13 cellular contexts compared by ENCODE assay signal in the genomic region with DNA sequence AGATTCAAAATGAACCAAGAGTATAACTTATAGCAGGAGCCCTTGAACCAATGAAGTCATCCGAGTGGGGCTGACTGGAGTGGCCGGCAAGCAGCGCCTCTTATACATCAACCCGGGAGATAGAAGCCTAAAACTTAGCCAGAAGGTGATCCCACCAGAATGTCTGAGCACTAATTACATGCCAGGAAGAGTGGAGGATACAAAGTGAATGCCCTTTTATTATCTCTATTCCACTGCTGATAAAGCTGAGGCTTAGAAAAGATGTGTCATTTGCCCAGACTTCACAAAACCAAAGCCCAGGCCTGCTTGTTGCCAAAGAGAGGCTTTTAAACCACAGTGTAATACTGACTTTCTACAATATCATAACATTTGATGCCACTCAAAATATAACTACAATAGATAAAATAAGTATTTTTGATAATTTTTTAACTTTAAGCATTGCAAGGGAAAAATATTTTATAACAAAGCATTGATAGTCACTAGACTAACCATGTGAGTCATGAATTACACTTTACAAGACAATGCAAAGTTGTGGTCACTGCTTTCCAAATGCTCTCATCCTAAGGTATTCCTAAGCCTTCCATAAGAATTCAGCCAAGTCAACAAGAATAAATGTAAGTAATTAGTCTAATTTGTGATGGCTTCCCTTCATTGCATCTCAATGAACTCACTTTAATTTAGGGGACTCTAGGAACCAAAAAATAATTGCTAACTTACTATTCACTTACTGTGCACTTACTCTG. TPM values are rescaled to one million over a fixed set of nuclear protein-coding genes. Genes with fewer than 3 reads are reported as not detected.
DNase-seq lines count a peak whose midpoint lies in the region; ATAC-seq and TF ChIP-seq lines count a peak whose summit lies in the region.
"Had no signal": no experiment of that assay in that cellular context is flagged by ENCODE, and none has a peak within 500 bp of the region (broad histone marks: within the 10 kb centered on the region; RNA-seq: fewer than 3 reads in every experiment).

No MANE protein-coding gene starts in this region.

- H3K36me3 ChIP-seq in PC-3 (ENCODE audit: low read depth, low read length) = no peaks in the 10 kb centered on the region
- H3K36me3 ChIP-seq in mesendoderm (ENCODE audit: control insufficient read depth, insufficient read depth, low read length) = no peaks in the 10 kb centered on the region
- H3K36me3 ChIP-seq in lower lobe of right lung = no peaks in the 10 kb centered on the region
- no peaks in the 10 kb centered on the region for H3K36me3 ChIP-seq in H7 (replicated peaks; ENCODE audit: control insufficient read depth, insufficient read depth, low read length)
- H3K36me3 ChIP-seq: gastrocnemius medialis, uterus had no signal

- H3K27me3 ChIP-seq in PC-3 (ENCODE audit: low read length) (no peaks in the 10 kb centered on the region), mesendoderm (ENCODE audit: insufficient read depth, low read length, poor library complexity) (no peaks in the 10 kb centered on the region), lower lobe of right lung (ENCODE audit: low read depth) (no peaks in the 10 kb centered on the region), H7 (ENCODE audit: control insufficient read depth, insufficient read depth, low read length) (peaks cover 11% of the 10 kb centered on the region; the same call in 1 of the 2 replicates)
- H3K27me3 ChIP-seq: gastrocnemius medialis, uterus had no signal

- H3K9ac ChIP-seq in PC-3 (ENCODE audit: low read length) (no peak overlapping the region), mesendoderm (ENCODE audit: low read length) (no peak overlapping the region)

- peak overlapping the region; percentile 10 for H3K27ac ChIP-seq in PC-3 (ENCODE audit: low read length)
- H3K27ac ChIP-seq in mesendoderm (ENCODE audit: low read depth, low read length) = no peak overlapping the region
- no peak overlapping the region for H3K27ac ChIP-seq in lower lobe of right lung
- H3K27ac ChIP-seq: gastrocnemius medialis, uterus had no signal

- H3K9me3 Mint-ChIP-seq in activated T-helper 1 cell treated with anti-CD3 and anti-CD28 coated beads, Interleukin-12 subunit alpha, Interleukin-12 subunit beta, Interleukin-2, Interleukin-4 antibody, amounts not matched to agents 30 ng/mL and 10 ng/mL and 1 ng/mL, durations not matched to agents 14 hours and 24 hours and 36 hours = no peaks in the 10 kb centered on the region

- intact Hi-C loops in PC-3 (cut with micrococcal nuclease) (no loop called here), lower lobe of right lung (cut with DNase I) (no loop called here)
- intact Hi-C loops in activated T-helper 1 cell treated with anti-CD3 and anti-CD28 coated beads, Interleukin-12 subunit alpha, Interleukin-12 subunit beta, Interleukin-2, Interleukin-4 antibody, amounts not matched to agents 30 ng/mL and 10 ng/mL and 1 ng/mL, durations not matched to agents 14 hours and 24 hours and 36 hours (cut with micrococcal nuclease) = no loop called here

- H3K4me2 ChIP-seq in PC-3 (ENCODE audit: low read length) (peak overlapping the region; percentile 17), mesendoderm (ENCODE audit: low read length) (no peak overlapping the region)

- TF ChIP-seq CTCF in PC-3 (conservative IDR thresholded peaks at IDR 0.05; ENCODE audit: low read depth, low read length) = no peak
- TF ChIP-seq CTCF in choroid plexus epithelial cell (conservative IDR thresholded peaks at IDR 0.05; ENCODE audit: low read depth, low read length) = no peak
- TF ChIP-seq CTCF in lower lobe of right lung (IDR thresholded peaks at IDR 0.05) = no peak

- no peaks in the 10 kb centered on the region for H3K9me2 ChIP-seq in PC-3 (replicated peaks; ENCODE audit: low read length)

- no peak overlapping the region for H3K18ac ChIP-seq in mesendoderm (ENCODE audit: low read length)

- H3F3A ChIP-seq in PC-3 (ENCODE audit: low read length, unreplicated experiment) = no peaks in the 10 kb centered on the region

- no TSS peak for BruUV-seq in PC-3 (replicated peaks; lab: Mats Ljungman, UMichigan)

- H3K23ac ChIP-seq in mesendoderm (ENCODE audit: low read length) = no peak overlapping the region

- H2BK15ac ChIP-seq in mesendoderm (replicated peaks; ENCODE audit: low read depth) = no peak overlapping the region

- H3K56ac ChIP-seq in mesendoderm (ENCODE audit: low read length) = no peak overlapping the region

- no peak overlapping the region for H3K4me3 Mint-ChIP-seq in activated T-helper 1 cell treated with anti-CD3 and anti-CD28 coated beads, Interleukin-12 subunit alpha, Interleukin-12 subunit beta, Interleukin-2, Interleukin-4 antibody, amounts not matched to agents 30 ng/mL and 10 ng/mL and 1 ng/mL, durations not matched to agents 14 hours and 24 hours and 36 hours

- H3K36me3 Mint-ChIP-seq in activated T-helper 1 cell treated with anti-CD3 and anti-CD28 coated beads, Interleukin-12 subunit alpha, Interleukin-12 subunit beta, Interleukin-2, Interleukin-4 antibody, amounts not matched to agents 30 ng/mL and 10 ng/mL and 1 ng/mL, durations not matched to agents 14 hours and 24 hours and 36 hours (ENCODE audit: low read depth) = no peaks in the 10 kb centered on the region

- H2AK5ac ChIP-seq in mesendoderm (ENCODE audit: low read length) = no peak overlapping the region

- no peaks in the 10 kb centered on the region for H4K20me1 ChIP-seq in PC-3 (ENCODE audit: low read length)

- no peak overlapping the region for H3K4me3 ChIP-seq in PC-3 (ENCODE audit: low read length)
- no peak overlapping the region for H3K4me3 ChIP-seq in choroid plexus epithelial cell (ENCODE audit: low read depth, low read length)
- H3K4me3 ChIP-seq in mesendoderm (ENCODE audit: low read length) = no peak overlapping the region
- no peak overlapping the region for H3K4me3 ChIP-seq in lower lobe of right lung
- H3K4me3 ChIP-seq in H7 (ENCODE audit: insufficient read depth, low read depth, low read length) = no peak overlapping the region
- H3K4me3 ChIP-seq: gastrocnemius medialis, GM12878, uterus had no signal

- H3K79me1 ChIP-seq in mesendoderm (ENCODE audit: low read length) = no peaks in the 10 kb centered on the region

- H3K4ac ChIP-seq in mesendoderm (ENCODE audit: low read depth, low read length) = no peak overlapping the region

- no peak overlapping the region for H2BK120ac ChIP-seq in mesendoderm (ENCODE audit: low read depth, low read length)

- H4K8ac ChIP-seq in mesendoderm (ENCODE audit: low read depth, low read length) = no peak overlapping the region

- no peak overlapping the region for H3K27ac Mint-ChIP-seq in activated T-helper 1 cell treated with anti-CD3 and anti-CD28 coated beads, Interleukin-12 subunit alpha, Interleukin-12 subunit beta, Interleukin-2, Interleukin-4 antibody, amounts not matched to agents 30 ng/mL and 10 ng/mL and 1 ng/mL, durations not matched to agents 14 hours and 24 hours and 36 hours

- no peaks in the 10 kb centered on the region for H3K27me3 Mint-ChIP-seq in activated T-helper 1 cell treated with anti-CD3 and anti-CD28 coated beads, Interleukin-12 subunit alpha, Interleukin-12 subunit beta, Interleukin-2, Interleukin-4 antibody, amounts not matched to agents 30 ng/mL and 10 ng/mL and 1 ng/mL, durations not matched to agents 14 hours and 24 hours and 36 hours (ENCODE audit: insufficient read depth)

- no peak overlapping the region for H4K5ac ChIP-seq in mesendoderm (ENCODE audit: low read length)

- DNase-seq in Daoy (ENCODE audit: low read depth) (peak; percentile 58), PC-3 (peak; percentile 98), choroid plexus epithelial cell (ENCODE audit: low read depth) (peak; percentile 42), mesendoderm (peak; percentile 45), SHP77 treated with DMSO at 0.1 percent for 48 hours (lab: John Stamatoyannopoulos, UW) (no peak), lower lobe of right lung (no peak), H7 (no peak)
- DNase-seq in activated T-helper 1 cell treated with anti-CD3 and anti-CD28 coated beads, Interleukin-12 subunit alpha, Interleukin-12 subunit beta, Interleukin-2, Interleukin-4 antibody, amounts not matched to agents 30 ng/mL and 10 ng/mL and 1 ng/mL, durations not matched to agents 14 hours and 24 hours and 36 hours (ENCODE audit: low spot score) = no peak
- DNase-seq: AML-193; gastrocnemius medialis; stimulated activated naive CD4-positive, alpha-beta T cell; uterus had no signal

- H3K79me2 ChIP-seq in PC-3 (ENCODE audit: low read length) (no peaks in the 10 kb centered on the region), mesendoderm (ENCODE audit: control insufficient read depth, insufficient read depth, low read length) (no peaks in the 10 kb centered on the region)

- WGBS in mesendoderm (ENCODE audit: extremely low coverage, insufficient coverage, low lambda C conversion rate) = no CpG with 5 or more reads among the region's 4 CpGs

- no peak overlapping the region for H2AFZ ChIP-seq in PC-3 (ENCODE audit: low read length)

- H2BK5ac ChIP-seq in mesendoderm (ENCODE audit: low read length) = no peak overlapping the region

- H3K4me1 ChIP-seq in PC-3 (ENCODE audit: insufficient read depth, low read length) (peaks cover 51% of the 10 kb centered on the region), mesendoderm (ENCODE audit: control insufficient read depth, low read depth, low read length) (peaks cover 6% of the 10 kb centered on the region), lower lobe of right lung (peaks cover 3% of the 10 kb centered on the region)
- H3K4me1 ChIP-seq: uterus had no signal

- peaks cover 5% of the 10 kb centered on the region for H3K4me1 Mint-ChIP-seq in activated T-helper 1 cell treated with anti-CD3 and anti-CD28 coated beads, Interleukin-12 subunit alpha, Interleukin-12 subunit beta, Interleukin-2, Interleukin-4 antibody, amounts not matched to agents 30 ng/mL and 10 ng/mL and 1 ng/mL, durations not matched to agents 14 hours and 24 hours and 36 hours (ENCODE audit: low read depth)

- CTCF ChIA-PET in PC-3 (lab: Charles Lee) = interaction anchor here (1.3 kb wide), 1 partner anchor 54 kb away, joined by 3 read pairs; no protein-coding TSS in a partner anchor

- H3K9me3 ChIP-seq in PC-3 (ENCODE audit: low read length) (no peaks in the 10 kb centered on the region), lower lobe of right lung (no peaks in the 10 kb centered on the region)
- H3K9me3 ChIP-seq: gastrocnemius medialis, uterus had no signal

- POLR2A ChIA-PET in PC-3 (lab: Charles Lee; ENCODE audit: unreplicated experiment) = no interaction called here

- peak; percentile 96 for ATAC-seq in PC-3
- ATAC-seq in lower lobe of right lung = no peak
- ATAC-seq: gastrocnemius medialis, GM12878 had no signal

RNA-seq across cellular contexts. Expression of a gene that starts 58.6 kb away (rescaled TPM):
- 4.7 and 5.0 TPM in 2 replicates for total RNA-seq in Daoy (2014; rRNA removed; shearing (Covaris generic))
- total RNA-seq in PC-3 (2014; rRNA removed) (24.5 and 26.4 TPM in 2 replicates), lower lobe of right lung (29.8 TPM)
- polyA plus RNA-seq in mesendoderm (2013, experiment 1 of 2) = 2.1 TPM
- 2.0 TPM for polyA plus RNA-seq in mesendoderm (2013, experiment 2 of 2)
- total RNA-seq in activated T-helper 1 cell treated with anti-CD3 and anti-CD28 coated beads, Interleukin-12 subunit alpha, Interleukin-12 subunit beta, Interleukin-2, Interleukin-4 antibody, amounts not matched to agents 30 ng/mL and 10 ng/mL and 1 ng/mL, durations not matched to agents 14 hours and 24 hours and 36 hours = 62.4 and 65.1 TPM in 2 replicates
- total RNA-seq in H7 (2014; rRNA removed; shearing (Covaris generic)) = 1.3 and 1.4 TPM in 2 replicates

Comparison
In these comparisons a context has a peak if more than half of its experiments do, and no peak if none do; other contexts are left out.
1. DNase-seq: peak in Daoy (single experiment), PC-3 (single experiment), choroid plexus epithelial cell (single experiment) and mesendoderm (single experiment); none in SHP77 treated with DMSO at 0.1 percent for 48 hours (single experiment), activated T-helper 1 cell treated with anti-CD3 and anti-CD28 coated beads, Interleukin-12 subunit alpha, Interleukin-12 subunit beta, Interleukin-2, Interleukin-4 antibody, amounts not matched to agents 30 ng/mL and 10 ng/mL and 1 ng/mL, durations not matched to agents 14 hours and 24 hours and 36 hours (single experiment), lower lobe of right lung (single experiment) and H7 (single experiment).